Comparison of ENCODE assay signal across 8 cellular contexts in the genomic region with DNA sequence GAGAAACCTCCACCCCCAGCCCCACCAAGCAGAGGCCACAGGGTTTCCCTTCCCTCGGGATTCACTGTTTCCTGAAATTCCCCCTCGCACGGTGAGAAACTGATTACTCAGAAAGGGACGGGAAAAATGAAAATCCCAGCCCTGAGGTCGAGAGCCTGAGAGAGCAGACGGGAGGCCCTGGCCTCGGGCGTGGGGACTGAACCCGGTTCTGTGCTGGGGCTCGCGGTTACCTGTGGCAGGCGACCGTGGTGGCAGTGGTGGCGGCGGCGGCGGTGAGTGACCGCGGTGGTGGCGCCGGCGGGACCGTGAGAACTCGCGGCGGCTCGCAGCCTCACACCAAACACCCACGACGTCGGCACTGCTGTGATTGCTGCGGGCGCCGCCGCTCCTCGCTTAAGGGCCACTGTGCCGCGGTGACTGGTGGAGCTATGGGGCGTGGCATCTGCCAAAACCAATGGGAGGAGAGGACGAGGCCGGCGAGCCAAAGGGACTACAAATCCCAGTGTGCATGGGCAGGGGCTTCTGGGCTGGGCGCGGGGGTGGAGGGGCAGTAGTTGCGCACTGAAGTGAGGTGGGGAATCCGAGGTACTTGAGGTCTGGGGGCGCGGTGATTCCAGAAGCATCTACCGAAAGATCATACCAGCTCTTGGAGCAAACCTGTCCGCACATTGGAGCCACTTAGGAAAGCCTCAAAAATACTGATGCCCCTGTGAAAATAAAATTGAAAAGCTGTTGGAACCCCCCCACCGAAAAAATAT. TPM values are rescaled to one million over a fixed set of nuclear protein-coding genes. Genes with fewer than 3 reads are reported as not detected.
DNase-seq lines count a peak whose midpoint lies in the region; ATAC-seq, FAIRE-seq and TF ChIP-seq lines count a peak whose summit lies in the region.

Gene LGMN (minus strand): TSS at position 369 of the 758 bp plus-strand sequence. CDS start 15,841 bp downstream, outside the sequence.

- H3K4me2 ChIP-seq in HCT116 (ENCODE audit: low read length), result peak within 1 kb of the TSS; percentile 91
- peak within 1 kb of the TSS; percentile 78 for H3K4me2 ChIP-seq in GM12878 (ENCODE audit: control insufficient read depth, insufficient read depth)
- H3K4me2 ChIP-seq in hepatocyte, result peak within 1 kb of the TSS; percentile 89

- H3K36me3 ChIP-seq in HCT116 (ENCODE audit: control insufficient read depth in 1 of 2, insufficient read depth in 2 of 2, low read length in 2 of 2) (no peaks in the 10 kb centered on the region), GM12878 (ENCODE audit: control insufficient read depth in 2 of 2, insufficient read depth in 2 of 2, low read length in 1 of 2) (no peaks in the 10 kb centered on the region), hepatocyte (replicated peaks; ENCODE audit: insufficient read depth, low read depth) (no peaks in the 10 kb centered on the region), rectal smooth muscle tissue (ENCODE audit: control insufficient read depth, insufficient read depth, low read length) (no peaks in the 10 kb centered on the region), uterus (no peaks in the 10 kb centered on the region)

- 2% methylated on average over 48 of the region's 50 CpGs for WGBS in GM12878 (ENCODE audit: insufficient coverage, insufficient replicate concordance, low lambda C conversion rate, missing lambda C conversion rate)
- under 1% methylated on average over 42 of the region's 50 CpGs for WGBS in hepatocyte (ENCODE audit: low lambda C conversion rate, missing lambda C conversion rate)

- peaks cover 11% of the 10 kb centered on the region for H3K79me2 ChIP-seq in HCT116 (ENCODE audit: insufficient read depth, low read length)
- peaks cover 10% of the 10 kb centered on the region for H3K79me2 ChIP-seq in GM12878 (ENCODE audit: control insufficient read depth, insufficient read depth, low read length)
- peaks cover 34% of the 10 kb centered on the region for H3K79me2 ChIP-seq in hepatocyte

- H3K27ac ChIP-seq in HCT116 (ENCODE audit: low read depth, low read length), result peak within 1 kb of the TSS; percentile 45; the same call in 1 of the 2 replicates
- H3K27ac ChIP-seq in GM12878 (ENCODE audit: control insufficient read depth, insufficient read depth), result peak within 1 kb of the TSS; percentile 45
- peak within 1 kb of the TSS; percentile 86 for H3K27ac ChIP-seq in hepatocyte
- H3K27ac ChIP-seq in rectal smooth muscle tissue (ENCODE audit: low read depth, low read length), result peak within 1 kb of the TSS; percentile 86
- peak within 1 kb of the TSS; percentile 76 to 81 for H3K27ac ChIP-seq in uterus

- TF ChIP-seq EP300 in GM12878 (IDR thresholded peaks at IDR 0.05; ENCODE audit: borderline replicate concordance in 1 of 2, control insufficient read depth in 1 of 2, low read depth in 2 of 2, low read length in 2 of 2), result no peak; a peak in 1 of 4 replicates

- H3K9ac ChIP-seq in HCT116 (ENCODE audit: low read length) (peak within 1 kb of the TSS; percentile 79), GM12878 (ENCODE audit: control insufficient read depth, insufficient read depth, low read length) (peak within 1 kb of the TSS; percentile 72), rectal smooth muscle tissue (ENCODE audit: low read length) (peak within 1 kb of the TSS; percentile 0)

- TF ChIP-seq CTCF in HCT116 (IDR thresholded peaks at IDR 0.05 in 2 of 3, conservative IDR thresholded peaks at IDR 0.05 in 1 of 3; ENCODE audit: borderline replicate concordance in 1 of 3, insufficient read depth in 1 of 3, low read depth in 2 of 3, low read length in 2 of 3) (no peak), GM12878 (IDR thresholded peaks at IDR 0.05 in 2 of 3, conservative IDR thresholded peaks at IDR 0.05 in 1 of 3; ENCODE audit: control insufficient read depth in 2 of 3, extremely low read depth in 1 of 3, insufficient read depth in 1 of 3, low read depth in 3 of 3, low read length in 3 of 3) (no peak), hepatocyte (IDR thresholded peaks at IDR 0.05; ENCODE audit: poor library complexity) (no peak), uterus (IDR thresholded peaks at IDR 0.05) (peak in 2 of 4 experiments; percentile 2 to 26)

- POLR2A ChIA-PET in HCT116 (lab: Charles Lee) (interaction anchor here (0.6 to 1.6 kb wide), 11 partner anchors 9 to 59 kb away, joined by 3 to 19 read pairs (median 5); no protein-coding TSS in a partner anchor), GM12878 (lab: Charles Lee) (interaction anchor here (0.6 to 2.1 kb wide), 6 partner anchors 10 to 179 kb away, joined by 3 to 10 read pairs (median 3); no protein-coding TSS in a partner anchor)

- peak; percentile 99 for ATAC-seq in HCT116
- ATAC-seq in GM12878, result peak; percentile 92

- BruUV-seq in HCT116 (replicated peaks; lab: Mats Ljungman, UMichigan) (no TSS peak), GM12878 (replicated peaks; lab: Mats Ljungman, UMichigan) (no TSS peak)

- H3K4me1 ChIP-seq in HCT116 (ENCODE audit: control insufficient read depth in 1 of 2, insufficient read depth in 2 of 2, low read length in 2 of 2) (peaks cover 6 to 20% of the 10 kb centered on the region in 2 experiments; a peak in 3 of 4 replicates), GM12878 (ENCODE audit: control insufficient read depth, insufficient read depth, low read length) (peaks cover 31% of the 10 kb centered on the region), hepatocyte (ENCODE audit: insufficient read depth) (no peaks in the 10 kb centered on the region), rectal smooth muscle tissue (ENCODE audit: control insufficient read depth, insufficient read depth, low read length) (peaks cover 4% of the 10 kb centered on the region), uterus (no peaks in the 10 kb centered on the region)

- intact Hi-C loops in HCT116 (cut with micrococcal nuclease) (no loop called here), GM12878 (cut with micrococcal nuclease; ENCODE audit: unreplicated experiment) (loop anchor here (5.0 kb wide), 1 partner anchor 46 kb away; no protein-coding TSS in a partner anchor), uterus (cut with DNase I; ENCODE audit: low total_unique reads) (no loop called here)

- in situ Hi-C loops in GM12878 (cut with MboI), result no loop called here

- H3K4me3 ChIP-seq in HCT116 (replicated peaks in 1 of 2; ENCODE audit: low read depth in 1 of 2, low read length in 2 of 2), result peak within 1 kb of the TSS; percentile 78 to 92
- peak within 1 kb of the TSS; percentile 81 for H3K4me3 ChIP-seq in GM12878
- H3K4me3 ChIP-seq in hepatocyte, result peak within 1 kb of the TSS; percentile 84
- peak within 1 kb of the TSS; percentile 84 for H3K4me3 ChIP-seq in rectal smooth muscle tissue (ENCODE audit: low read length)
- peak within 1 kb of the TSS; percentile 78 to 90 for H3K4me3 ChIP-seq in uterus

- no peaks in the 10 kb centered on the region for H3K9me2 ChIP-seq in HCT116 (ENCODE audit: insufficient read depth)
- no peaks in the 10 kb centered on the region for H3K9me2 ChIP-seq in hepatocyte (replicated peaks; ENCODE audit: insufficient read depth)

- H4K20me1 ChIP-seq in HCT116 (ENCODE audit: insufficient read depth) (no peaks in the 10 kb centered on the region), GM12878 (ENCODE audit: control insufficient read depth, insufficient read depth) (no peaks in the 10 kb centered on the region; the same call in 1 of the 2 replicates), hepatocyte (ENCODE audit: insufficient read depth, poor library complexity, severe bottlenecking) (no peaks in the 10 kb centered on the region)

- no peaks in the 10 kb centered on the region for H3K27me3 ChIP-seq in HCT116 (ENCODE audit: insufficient read depth, low read length)
- H3K27me3 ChIP-seq in GM12878 (replicated peaks in 1 of 2; ENCODE audit: control insufficient read depth in 2 of 2, insufficient read depth in 2 of 2, low read length in 1 of 2), result no peaks in the 10 kb centered on the region
- no peaks in the 10 kb centered on the region for H3K27me3 ChIP-seq in hepatocyte
- H3K27me3 ChIP-seq in rectal smooth muscle tissue (ENCODE audit: control insufficient read depth, insufficient read depth, low read length), result no peaks in the 10 kb centered on the region
- no peaks in the 10 kb centered on the region for H3K27me3 ChIP-seq in uterus

- no peak for FAIRE-seq in GM12878 (lab: Jason Lieb, UNC)

- DNase-seq in GM04503 (ENCODE audit: low read depth) (peak; percentile 62), HCT116 (ENCODE audit: low read depth, low spot score) (peak; percentile 88), NCI-H1417 (lab: John Stamatoyannopoulos, UW) (peak; percentile 83 to 97 (median 92)), T1000 (lab: John Stamatoyannopoulos, UW) (peak; percentile 70), GM12878 (ENCODE audit: low read depth, low spot score) (no peak), hepatocyte (ENCODE audit: low spot score) (peak; percentile 95), uterus (peak; percentile 92 to 95)

- RAD21 ChIA-PET in HCT116 (lab: Charles Lee; ENCODE audit: low non-redundant PET in 1 of 2, low total read pairs in 2 of 2, uncharacterized antibody in 2 of 2, unreplicated experiment in 2 of 2), result no interaction called here
- RAD21 ChIA-PET in GM12878 (lab: Charles Lee; ENCODE audit: unreplicated experiment), result interaction anchor here (1.0 to 1.9 kb wide), 8 partner anchors 12 to 36 kb away, joined by 3 to 5 read pairs (median 4); no protein-coding TSS in a partner anchor

- CTCF ChIA-PET in HCT116 (lab: Charles Lee), result interaction anchor here (0.8 to 1.0 kb wide), 2 partner anchors 11 to 59 kb away, joined by 4 to 5 read pairs; no protein-coding TSS in a partner anchor
- CTCF ChIA-PET in GM12878 (lab: Yijun Ruan, JAX), result interaction anchor here (0.6 to 1.6 kb wide), 4 partner anchors 24 to 33 kb away, joined by 3 to 10 read pairs (median 4); no protein-coding TSS in a partner anchor

- TF ChIP-seq RAD21 in HCT116 (IDR thresholded peaks at IDR 0.05; ENCODE audit: low read depth), result no peak
- no peak for TF ChIP-seq RAD21 in GM12878 (IDR thresholded peaks at IDR 0.05; ENCODE audit: insufficient read depth, low read depth, low read length)

- H2AFZ ChIP-seq in HCT116 (ENCODE audit: low read depth, low read length, poor library complexity, severe bottlenecking), result peak within 1 kb of the TSS; percentile 78
- peak within 1 kb of the TSS; percentile 50; the same call in 1 of the 2 replicates for H2AFZ ChIP-seq in GM12878 (ENCODE audit: control insufficient read depth, low read depth, low read length)
- H2AFZ ChIP-seq in hepatocyte, result peak within 1 kb of the TSS; percentile 89

- SMC1A ChIA-PET in GM12878 (lab: Charles Lee; ENCODE audit: uncharacterized antibody, unreplicated experiment), result interaction anchor here (1.2 to 5.9 kb wide), 6 partner anchors 21 to 67 kb away, joined by 3 to 67 read pairs (median 4); no protein-coding TSS in a partner anchor

- H3K9me3 ChIP-seq in HCT116 (ENCODE audit: control insufficient read depth in 1 of 2, insufficient read depth in 1 of 2, low read depth in 1 of 2, low read length in 2 of 2) (no peaks in the 10 kb centered on the region), GM12878 (replicated peaks; ENCODE audit: control insufficient read depth, insufficient read depth, low read length) (peaks cover 10% of the 10 kb centered on the region), hepatocyte (ENCODE audit: low read depth) (no peaks in the 10 kb centered on the region), uterus (no peaks in the 10 kb centered on the region)

- TF ChIP-seq POLR2A in HCT116 (IDR thresholded peaks at IDR 0.05; ENCODE audit: borderline replicate concordance, extremely low read depth, insufficient read depth, insufficient read length), result peak; percentile 92
- peak; percentile 96 for TF ChIP-seq POLR2A in GM12878 (IDR thresholded peaks at IDR 0.05; ENCODE audit: low read depth, low read length)
- TF ChIP-seq POLR2A in uterus (IDR thresholded peaks at IDR 0.05), result peak; percentile 97 to 99

RNA-seq across cellular contexts. Expression of gene LGMN, which starts in this region (rescaled TPM):
- total RNA-seq in HCT116 (2021; ENCODE audit: unreplicated experiment) (44.9 TPM), GM12878 (2014; rRNA removed) (3.7 and 4.2 TPM in 2 replicates), GM12878 (2014; rRNA removed; fragmentation: Illumina TruSeq; extraction: Trizol) (2.6 and 3.4 TPM in 2 replicates), GM12878 (2021) (3.3 and 3.5 TPM in 2 replicates), hepatocyte (125 and 130 TPM in 2 replicates), uterus (10 to 100 TPM; 13.6 to 91.4 (median 69.1) TPM)
- polyA plus RNA-seq in HCT116 (2012), result 95.0 and 101 TPM in 2 replicates
- total RNA-seq in GM12878 (2013; cell fraction: nucleolus; rRNA removed), result 344 and 379 TPM in 2 replicates
- 39.2 TPM for polyA plus RNA-seq in GM12878 (2011; ENCODE audit: low read depth)
- polyA plus RNA-seq in GM12878 (2011; rRNA removed) (134 and 192 TPM in 2 replicates), GM12878 (2014; fragmentation: Illumina TruSeq; extraction: Trizol) (4.3 and 4.4 TPM in 2 replicates), GM12878 (2014; fragmentation: Nextera tagmentation; extraction: Ambion mirVana) (1 to 10 TPM in 1 of 2 experiments, under 1 TPM in 1; 0.71 to 1.1 TPM), GM12878 (2014; rRNA removed) (3.4 and 3.9 TPM in 2 replicates), GM12878 (2016; fragmentation: Nextera tagmentation; extraction: Ambion mirVana) (10 to 100 TPM; 11.1 to 11.3 TPM), hepatocyte (139 and 169 TPM in 2 replicates)
- polyA plus RNA-seq in GM12878 (2011; cell fraction: cytosol; rRNA removed), result 157 and 254 TPM in 2 replicates
- 130 and 231 TPM in 2 replicates for polyA plus RNA-seq in GM12878 (2011; cell fraction: nucleus; rRNA removed)
- polyA plus RNA-seq in GM12878 (2012), result 66.3 and 79.3 TPM in 2 replicates
- polyA minus RNA-seq in GM12878 (2011; rRNA and poly(A)+ RNA removed), result 119 and 127 TPM in 2 replicates
- 25.0 and 25.4 TPM in 2 replicates for polyA minus RNA-seq in GM12878 (2011; cell fraction: cytosol; rRNA and poly(A)+ RNA removed)
- polyA minus RNA-seq in GM12878 (2011; cell fraction: nucleus; rRNA and poly(A)+ RNA removed), result 37.6 and 39.7 TPM in 2 replicates

Comparison
In these comparisons a context has a peak if more than half of its experiments do, and no peak if none do; other contexts are left out.
1. H3K9ac ChIP-seq: peak in every context shown above with its lines; median percentile 79 in HCT116; 72 in GM12878; 0 in rectal smooth muscle tissue.